ENCODE assay signal across 23 cellular contexts in the genomic region with DNA sequence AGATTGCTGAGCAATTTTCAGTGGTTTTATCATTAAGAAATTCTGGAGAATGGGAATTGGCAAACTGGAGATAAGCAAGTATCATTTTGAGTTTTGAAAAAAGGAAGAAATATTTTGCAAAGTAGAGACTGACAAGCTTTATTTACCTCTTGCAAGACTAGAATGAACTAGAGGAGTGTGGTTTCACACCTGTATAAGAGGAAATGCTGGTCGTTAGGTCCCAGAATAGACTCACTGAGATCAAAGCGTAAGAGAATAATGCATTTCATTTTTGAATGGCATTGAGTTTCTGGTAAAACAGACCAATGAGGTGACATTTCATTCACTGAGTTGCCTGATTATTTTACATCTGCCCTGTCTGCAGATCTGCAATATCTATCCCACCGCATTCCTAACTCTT.
DNase-seq lines count a peak whose midpoint lies in the region; ATAC-seq, FAIRE-seq and TF ChIP-seq lines count a peak whose summit lies in the region.
"Had no signal": no experiment of that assay in that cellular context is flagged by ENCODE, and none has a peak within 500 bp of the region (broad histone marks: within the 10 kb centered on the region; RNA-seq: fewer than 3 reads in every experiment).

No MANE protein-coding gene starts in this region.

- ATAC-seq in GM19324 (IDR thresholded peaks at IDR 0.05; ENCODE audit: low FRiP score, unreplicated experiment) = peak; percentile 98
- ATAC-seq in HG02798 (IDR thresholded peaks at IDR 0.05; ENCODE audit: poor library complexity, unreplicated experiment) = peak; percentile 97
- ATAC-seq in activated CD8-positive, alpha-beta T cell treated with anti-CD3 and anti-CD28 coated beads, Interleukin-2, amount 10 ng/mL, durations not matched to agents 7 days and 5 days = no peak
- ATAC-seq: activated T-cell treated with anti-CD3 and anti-CD28 coated beads, Interleukin-2, amount 50 U/mL, for 72 hours; left ventricle myocardium superior had no signal

- H3K4me3 ChIP-seq in SU-DHL-6 (ENCODE audit: insufficient read depth, low read length, poor library complexity, severe bottlenecking) (peak overlapping the region; percentile 28), sigmoid colon (no peak overlapping the region)

- H3K27me3 ChIP-seq in SU-DHL-6 (ENCODE audit: low read length) (no peaks in the 10 kb centered on the region), sigmoid colon (no peaks in the 10 kb centered on the region)

- TF ChIP-seq POLR2A in sigmoid colon (IDR thresholded peaks at IDR 0.05) = no peak

- peak; percentile 42 for FAIRE-seq in GM18507 (lab: Jason Lieb, UNC)
- FAIRE-seq: GM12892, small intestine had no signal

- no peaks in the 10 kb centered on the region; the same call in 1 of the 2 replicates for H3K9me3 ChIP-seq in SU-DHL-6 (ENCODE audit: insufficient read depth, low read length)
- no peaks in the 10 kb centered on the region for H3K9me3 ChIP-seq in sigmoid colon

- H3K27ac ChIP-seq in SU-DHL-6 (ENCODE audit: low read depth, low read length) (peak overlapping the region; percentile 94), sigmoid colon (no peak overlapping the region)
- H3K27ac ChIP-seq: epithelial cell of prostate had no signal

- no peaks in the 10 kb centered on the region for H3K36me3 Mint-ChIP-seq in activated CD8-positive, alpha-beta T cell treated with anti-CD3 and anti-CD28 coated beads, Interleukin-2, amount 10 ng/mL, durations not matched to agents 7 days and 5 days (ENCODE audit: low read depth)

- H3K79me2 ChIP-seq in SU-DHL-6 (ENCODE audit: insufficient read depth, low read length) = no peaks in the 10 kb centered on the region

- POLR2A ChIA-PET in activated CD8-positive, alpha-beta T cell treated with anti-CD3 and anti-CD28 coated beads, Interleukin-2, amount 10 ng/mL, durations not matched to agents 7 days and 5 days (lab: Charles Lee) = no interaction called here

- WGBS in sigmoid colon, 2 donors = 37 to 53% methylated on average over 3 of the region's 3 CpGs

- intact Hi-C loops in sigmoid colon (cut with DNase I) = no loop called here

- peak overlapping the region; percentile 55 for H3K9ac ChIP-seq in SU-DHL-6 (ENCODE audit: low read length)

- H3K27ac Mint-ChIP-seq in activated CD8-positive, alpha-beta T cell treated with anti-CD3 and anti-CD28 coated beads, Interleukin-2, amount 10 ng/mL, durations not matched to agents 7 days and 5 days = no peak overlapping the region
- H3K27ac Mint-ChIP-seq: activated T-cell treated with anti-CD3 and anti-CD28 coated beads, Interleukin-2, amount 50 U/mL, for 72 hours; CD4-positive, alpha-beta T cell had no signal

- peaks cover 12% of the 10 kb centered on the region for H3K4me1 Mint-ChIP-seq in activated CD8-positive, alpha-beta T cell treated with anti-CD3 and anti-CD28 coated beads, Interleukin-2, amount 10 ng/mL, durations not matched to agents 7 days and 5 days (ENCODE audit: low read depth)

- H2AFZ ChIP-seq in SU-DHL-6 (ENCODE audit: low read depth, low read length, severe bottlenecking) = peak overlapping the region; percentile 75

- no peaks in the 10 kb centered on the region for H3K9me2 ChIP-seq in SU-DHL-6 (replicated peaks; ENCODE audit: insufficient read depth, low read length)

- no peak for TF ChIP-seq EP300 in sigmoid colon (IDR thresholded peaks at IDR 0.05)

- H3K9me3 Mint-ChIP-seq in activated CD8-positive, alpha-beta T cell treated with anti-CD3 and anti-CD28 coated beads, Interleukin-2, amount 10 ng/mL, durations not matched to agents 7 days and 5 days (ENCODE audit: insufficient read depth) = no peaks in the 10 kb centered on the region
- H3K9me3 Mint-ChIP-seq: activated T-cell treated with anti-CD3 and anti-CD28 coated beads, Interleukin-2, amount 50 U/mL, for 72 hours; CD4-positive, alpha-beta T cell had no signal

- TF ChIP-seq CTCF in SU-DHL-6 (IDR thresholded peaks at IDR 0.05; ENCODE audit: insufficient read depth, low read length, poor library complexity, severe bottlenecking) (no peak), sigmoid colon (IDR thresholded peaks at IDR 0.05) (no peak)

- CTCF ChIA-PET in activated CD8-positive, alpha-beta T cell treated with anti-CD3 and anti-CD28 coated beads, Interleukin-2, amount 10 ng/mL, durations not matched to agents 7 days and 5 days (lab: Charles Lee) = no interaction called here

- peak overlapping the region; percentile 63 for H3K4me2 ChIP-seq in SU-DHL-6 (ENCODE audit: low read depth, low read length, poor library complexity, severe bottlenecking)

- peaks cover 8% of the 10 kb centered on the region for H3F3A ChIP-seq in SU-DHL-6 (ENCODE audit: insufficient read depth)

- H3K36me3 ChIP-seq in SU-DHL-6 (ENCODE audit: low read length) (no peaks in the 10 kb centered on the region), sigmoid colon (no peaks in the 10 kb centered on the region)

- peak; percentile 1 for DNase-seq in GM18507 (ENCODE audit: extremely low spot score, insufficient read length, low read depth)
- no peak for DNase-seq in SKM-1 treated with dmso at 0.1 percent for 144 hours (lab: John Stamatoyannopoulos, UW; ENCODE audit: unreplicated experiment)
- no peak for DNase-seq in activated CD8-positive, alpha-beta T cell treated with anti-CD3 and anti-CD28 coated beads, Interleukin-2, amount 10 ng/mL, durations not matched to agents 7 days and 5 days
- DNase-seq in sigmoid colon = no peak
- DNase-seq: activated CD4-positive, CD25-positive, alpha-beta regulatory T cell treated with anti-CD3 and anti-CD28 coated beads, Interleukin-2, amount 50 U/mL, for 72 hours; activated CD8-positive, alpha-beta memory T cell treated with anti-CD3 and anti-CD28 coated beads for 24 hours; activated naive CD4-positive, alpha-beta T cell treated with anti-CD3 and anti-CD28 coated beads, Interleukin-2, amount 50 U/mL, for 16 hours; activated T-cell treated with anti-CD3 and anti-CD28 coated beads, Interleukin-2, amount 50 U/mL, for 72 hours; aorta; CD4-positive, alpha-beta T cell; foreskin fibroblast; KG1; left ventricle myocardium superior; NCI-H187; NCI-H510A; small intestine; stimulated activated naive CD4-positive, alpha-beta T cell treated with Interleukin-2 at 50 U/mL for 16 hours; SW 1271 had no signal

- no peaks in the 10 kb centered on the region for H3K27me3 Mint-ChIP-seq in activated CD8-positive, alpha-beta T cell treated with anti-CD3 and anti-CD28 coated beads, Interleukin-2, amount 10 ng/mL, durations not matched to agents 7 days and 5 days (ENCODE audit: low read depth)
- H3K27me3 Mint-ChIP-seq: CD4-positive, alpha-beta T cell had no signal

- peaks cover 0 to 12% (median 9%) of the 10 kb centered on the region in 4 donors for H3K4me1 ChIP-seq in sigmoid colon

- H4K20me1 ChIP-seq in SU-DHL-6 (ENCODE audit: low read depth, low read length) = no peaks in the 10 kb centered on the region

- no peak overlapping the region for H3K4me3 Mint-ChIP-seq in activated CD8-positive, alpha-beta T cell treated with anti-CD3 and anti-CD28 coated beads, Interleukin-2, amount 10 ng/mL, durations not matched to agents 7 days and 5 days
- H3K4me3 Mint-ChIP-seq: activated T-cell treated with anti-CD3 and anti-CD28 coated beads, Interleukin-2, amount 50 U/mL, for 72 hours; CD4-positive, alpha-beta T cell had no signal
